In genomic region chr2:70921839-70922590, GRCh38 we compare ENCODE assay signal across 18 cellular contexts. TPM values are rescaled to one million over a fixed set of nuclear protein-coding genes. Genes with fewer than 3 reads are reported as not detected.
DNase-seq lines count a peak whose midpoint lies in the region; TF ChIP-seq lines count a peak whose summit lies in the region.
"Had no signal": no experiment of that assay in that cellular context is flagged by ENCODE, and none has a peak within 500 bp of the region (broad histone marks: within the 10 kb centered on the region; RNA-seq: fewer than 3 reads in every experiment).

No MANE protein-coding gene starts in this region.

- H3K4me3 Mint-ChIP-seq in neural crest cell, result peak overlapping the region; percentile 6
- H3K4me3 Mint-ChIP-seq: naive thymus-derived CD8-positive, alpha-beta T cell had no signal

- peaks cover 6% of the 10 kb centered on the region for H3K36me3 Mint-ChIP-seq in neural crest cell (ENCODE audit: low read depth)
- H3K36me3 Mint-ChIP-seq: naive thymus-derived CD8-positive, alpha-beta T cell had no signal

- peaks cover 3% of the 10 kb centered on the region for H3K9me3 Mint-ChIP-seq in neural crest cell
- H3K9me3 Mint-ChIP-seq: naive thymus-derived CD8-positive, alpha-beta T cell had no signal

- no peaks in the 10 kb centered on the region for H3K9me2 ChIP-seq in Karpas-422 (replicated peaks; ENCODE audit: insufficient read depth, low read length)

- H3K36me3 ChIP-seq in Karpas-422 (ENCODE audit: insufficient read depth, low read length), result no peaks in the 10 kb centered on the region
- H3K36me3 ChIP-seq: BLaER1, gastrocnemius medialis, SJSA1 had no signal

- no peak overlapping the region for H3K9ac ChIP-seq in Karpas-422 (ENCODE audit: low read length)
- H3K9ac ChIP-seq: BLaER1 had no signal

- peaks cover 3% of the 10 kb centered on the region for H3K27me3 Mint-ChIP-seq in neural crest cell (ENCODE audit: low read depth)

- H3K4me1 ChIP-seq in Karpas-422 (ENCODE audit: low read length), result no peaks in the 10 kb centered on the region
- H3K4me1 ChIP-seq: gastrocnemius medialis, SJSA1 had no signal

- TF ChIP-seq CTCF in neural crest cell (conservative IDR thresholded peaks at IDR 0.05), result no peak

- DNase-seq in ELR (ENCODE audit: low read depth), result peak; percentile 25
- DNase-seq in NCI-H510A treated with DMSO at 0.1 percent for 48 hours (lab: John Stamatoyannopoulos, UW), result peak; percentile 78
- DNase-seq in ecto neural progenitor cell (ENCODE audit: low spot score), result peak; percentile 55
- DNase-seq in neural crest cell (ENCODE audit: low read depth, low spot score), result no peak
- no peak for DNase-seq in DMS153 treated with DMSO at 0.1 percent for 48 hours (lab: John Stamatoyannopoulos, UW; ENCODE audit: unreplicated experiment)
- no peak for DNase-seq in Karpas-422
- DNase-seq in AML-193 (lab: John Stamatoyannopoulos, UW), result no peak
- no peak for DNase-seq in stimulated activated CD4-positive, alpha-beta T cell treated with anti-CD3 and anti-CD28 coated beads, Interleukin-15, amount 100 ng/mL, for 24 hours
- DNase-seq: activated T-cell treated with anti-CD3 and anti-CD28 coated beads for 4 hours, gastrocnemius medialis, NCI-H1105 treated with DMSO at 0.1 percent for 48 hours, NCI-H526 treated with DMSO at 0.1 percent for 48 hours had no signal

- no peaks in the 10 kb centered on the region for H3K27me3 ChIP-seq in Karpas-422 (ENCODE audit: low read length)
- H3K27me3 ChIP-seq: BLaER1, SJSA1 had no signal

- peak overlapping the region; percentile 1 for H3K27ac Mint-ChIP-seq in neural crest cell (ENCODE audit: unreplicated experiment)

- no peak overlapping the region for H3K4me2 ChIP-seq in Karpas-422 (ENCODE audit: low read depth, low read length, poor library complexity, severe bottlenecking)
- H3K4me2 ChIP-seq: BLaER1 had no signal

- H3K9me3 ChIP-seq in Karpas-422 (ENCODE audit: low read length), result no peaks in the 10 kb centered on the region
- H3K9me3 ChIP-seq: gastrocnemius medialis, SJSA1 had no signal

- H3K4me1 Mint-ChIP-seq in neural crest cell, result peaks cover 29% of the 10 kb centered on the region

- no peak overlapping the region for H2AFZ ChIP-seq in Karpas-422 (ENCODE audit: low read length)

- H4K20me1 ChIP-seq in Karpas-422 (ENCODE audit: insufficient read depth, low read depth, low read length), result no peaks in the 10 kb centered on the region
- H4K20me1 ChIP-seq: BLaER1 had no signal

- no peak overlapping the region for H3K4me3 ChIP-seq in Karpas-422 (ENCODE audit: low read length)
- H3K4me3 ChIP-seq: BLaER1, dorsolateral prefrontal cortex, gastrocnemius medialis, SJSA1 had no signal

- H3K27ac ChIP-seq in Karpas-422 (ENCODE audit: low read length), result no peak overlapping the region
- H3K27ac ChIP-seq: BLaER1, dorsolateral prefrontal cortex, gastrocnemius medialis, SJSA1, VCaP had no signal

- H3K79me2 ChIP-seq in Karpas-422 (ENCODE audit: low read length), result no peaks in the 10 kb centered on the region

RNA-seq across cellular contexts. Expression of gene ATP6V1B1, which starts 13.7 kb away (rescaled TPM):
- total RNA-seq in neural crest cell, result 4.3 and 4.6 TPM in 2 replicates
- total RNA-seq in Karpas-422 (2014; rRNA removed; shearing (Covaris generic); ENCODE audit: low replicate concordance), result not detected in 2 replicates
- total RNA-seq: kidney epithelial cell; naive thymus-derived CD8-positive, alpha-beta T cell; SJSA1 had no signal

RNA-seq across cellular contexts. Expression of gene VAX2, which starts 21.6 kb away (rescaled TPM):
- total RNA-seq in neural crest cell, result 6.3 and 8.6 TPM in 2 replicates
- not detected in 2 replicates for total RNA-seq in Karpas-422 (2014; rRNA removed; shearing (Covaris generic); ENCODE audit: low replicate concordance)
- total RNA-seq: kidney epithelial cell; naive thymus-derived CD8-positive, alpha-beta T cell; SJSA1 had no signal

RNA-seq across cellular contexts. Expression of gene ANKRD53, which starts 56.4 kb away (rescaled TPM):
- 1.2 and 1.7 TPM in 2 replicates for total RNA-seq in neural crest cell
- total RNA-seq in Karpas-422 (2014; rRNA removed; shearing (Covaris generic); ENCODE audit: low replicate concordance), result 0.14 TPM in 1 of 2 replicates, not detected in the other
- total RNA-seq: SJSA1 had no signal

Comparison
In these comparisons a context has a peak if more than half of its experiments do, and no peak if none do; other contexts are left out.
1. DNase-seq: peak in ELR (single experiment), NCI-H510A treated with DMSO at 0.1 percent for 48 hours (single experiment) and ecto neural progenitor cell (single experiment); none in neural crest cell (single experiment), DMS153 treated with DMSO at 0.1 percent for 48 hours (single experiment), Karpas-422 (single experiment), AML-193 (0 of 2) and stimulated activated CD4-positive, alpha-beta T cell treated with anti-CD3 and anti-CD28 coated beads, Interleukin-15, amount 100 ng/mL, for 24 hours (single experiment).